15 cellular contexts compared by ENCODE assay signal in genomic region chr3:12229896-12230295, GRCh38. TPM values are rescaled to one million over a fixed set of nuclear protein-coding genes. Genes with fewer than 3 reads are reported as not detected.
DNase-seq lines count a peak whose midpoint lies in the region; ATAC-seq, FAIRE-seq and TF ChIP-seq lines count a peak whose summit lies in the region.
"Had no signal": no experiment of that assay in that cellular context is flagged by ENCODE, and none has a peak within 500 bp of the region (broad histone marks: within the 10 kb centered on the region; RNA-seq: fewer than 3 reads in every experiment).

No MANE protein-coding gene starts in this region.

- no peak for FAIRE-seq in small intestine (lab: Jason Lieb, UNC)
- FAIRE-seq: G401.6, GM12892 had no signal

- H3K79me2 ChIP-seq in PC-3 (ENCODE audit: low read length) = no peaks in the 10 kb centered on the region

- peak overlapping the region; percentile 94 for H3K27ac ChIP-seq in PC-3 (ENCODE audit: low read length)
- no peak overlapping the region for H3K27ac ChIP-seq in small intestine (ENCODE audit: low read depth in 1 of 2, low read length in 1 of 2)
- H3K27ac ChIP-seq in psoas muscle = no peak overlapping the region
- H3K27ac ChIP-seq: gastroesophageal sphincter had no signal

- H4K20me1 ChIP-seq in PC-3 (ENCODE audit: low read length) = no peaks in the 10 kb centered on the region

- WGBS in small intestine, 3 donors = 21 to 64% (median 47%) methylated on average over 9 of the region's 9 CpGs
- 86 to 89% (median 88%) methylated on average over 9 of the region's 9 CpGs for WGBS in psoas muscle, 3 donors

- H3K4me2 ChIP-seq in PC-3 (ENCODE audit: low read length) = peak overlapping the region; percentile 64
- H3K4me2 ChIP-seq: GM23338 had no signal

- no peaks in the 10 kb centered on the region for H3K9me2 ChIP-seq in PC-3 (replicated peaks; ENCODE audit: low read length)

- H3K4me3 ChIP-seq in PC-3 (ENCODE audit: low read length) = no peak overlapping the region
- no peak overlapping the region for H3K4me3 ChIP-seq in small intestine (ENCODE audit: low read depth in 1 of 2, low read length in 2 of 2)
- no peak overlapping the region for H3K4me3 ChIP-seq in psoas muscle
- H3K4me3 ChIP-seq: gastroesophageal sphincter, GM23338 had no signal

- no peaks in the 10 kb centered on the region for H3K36me3 ChIP-seq in PC-3 (ENCODE audit: low read depth, low read length)
- no peaks in the 10 kb centered on the region for H3K36me3 ChIP-seq in small intestine (ENCODE audit: control insufficient read depth in 2 of 2, insufficient read depth in 2 of 2, low read length in 2 of 2)
- no peaks in the 10 kb centered on the region for H3K36me3 ChIP-seq in psoas muscle (ENCODE audit: insufficient read depth in 1 of 2, low read depth in 1 of 2)
- H3K36me3 ChIP-seq: gastroesophageal sphincter had no signal

- ATAC-seq in PC-3 = peak; percentile 92
- ATAC-seq in esophagus mucosa = peak; percentile 97
- ATAC-seq in psoas muscle = no peak
- ATAC-seq: activated CD4-positive, CD25-positive, alpha-beta regulatory T cell treated with anti-CD3 and anti-CD28 coated beads, Interleukin-2, amount 50 U/mL, for 24 hours; gastroesophageal sphincter; GM23338; stimulated activated naive CD8-positive, alpha-beta T cell treated with anti-CD3 and anti-CD28 coated beads, Interleukin-15, Interleukin-2, amounts not matched to agents 100 U/mL and 50 U/mL, for 24 hours had no signal

- intact Hi-C loops in PC-3 (cut with micrococcal nuclease) = loop anchor here (2.0 kb wide), 1 partner anchor 59 kb away; the partner anchor contains the start of gene PPARG
- intact Hi-C loops in psoas muscle (cut with DNase I) = no loop called here

- DNase-seq in DMS153 treated with DMSO at 0.1 percent for 48 hours (lab: John Stamatoyannopoulos, UW; ENCODE audit: unreplicated experiment) = peak; percentile 24
- DNase-seq in PC-3 = peak; percentile 94
- peak; percentile 82 for DNase-seq in small intestine
- no peak for DNase-seq in cerebellum (ENCODE audit: low spot score)
- DNase-seq in NCI-H446 (lab: John Stamatoyannopoulos, UW) = no peak
- DNase-seq in T-helper 2 cell = no peak
- no peak for DNase-seq in psoas muscle
- DNase-seq: NCI-H1694; stimulated activated naive CD8-positive, alpha-beta T cell treated with anti-CD3 and anti-CD28 coated beads, Interleukin-15, Interleukin-2, amounts not matched to agents 100 U/mL and 50 U/mL, for 24 hours had no signal

- no TSS peak for BruUV-seq in PC-3 (replicated peaks; lab: Mats Ljungman, UMichigan)

- TF ChIP-seq CTCF in PC-3 (conservative IDR thresholded peaks at IDR 0.05; ENCODE audit: low read depth, low read length) = no peak
- TF ChIP-seq CTCF in psoas muscle (IDR thresholded peaks at IDR 0.05) = no peak

- no peaks in the 10 kb centered on the region for H3K27me3 ChIP-seq in PC-3 (ENCODE audit: low read length)
- H3K27me3 ChIP-seq in small intestine (ENCODE audit: control insufficient read depth in 2 of 2, insufficient read depth in 2 of 2, low read length in 2 of 2) = no peaks in the 10 kb centered on the region
- H3K27me3 ChIP-seq in psoas muscle (ENCODE audit: insufficient read depth in 3 of 3, low read length in 2 of 3) = peaks cover 2 to 9% (median 5%) of the 10 kb centered on the region in 3 donors

- peak overlapping the region; percentile 66 for H3K9ac ChIP-seq in PC-3 (ENCODE audit: low read length)

- H3K9me3 ChIP-seq in PC-3 (ENCODE audit: low read length) = no peaks in the 10 kb centered on the region
- no peaks in the 10 kb centered on the region for H3K9me3 ChIP-seq in small intestine (ENCODE audit: control insufficient read depth, low read depth)
- H3K9me3 ChIP-seq in psoas muscle = no peaks in the 10 kb centered on the region
- H3K9me3 ChIP-seq: gastroesophageal sphincter had no signal

- CTCF ChIA-PET in PC-3 (lab: Charles Lee) = interaction anchor here (0.6 to 1.0 kb wide), 3 partner anchors 35 to 764 kb away, joined by 3 read pairs; no protein-coding TSS in a partner anchor

- H2AFZ ChIP-seq in PC-3 (ENCODE audit: low read length) = peak overlapping the region; percentile 66
- H2AFZ ChIP-seq: GM23338 had no signal

- H3K4me1 ChIP-seq in PC-3 (ENCODE audit: insufficient read depth, low read length) = peaks cover 49% of the 10 kb centered on the region
- peaks cover 2% of the 10 kb centered on the region in 2 donors for H3K4me1 ChIP-seq in small intestine (ENCODE audit: control insufficient read depth in 2 of 2, insufficient read depth in 1 of 2, low read depth in 1 of 2, low read length in 1 of 2)
- no peaks in the 10 kb centered on the region for H3K4me1 ChIP-seq in psoas muscle

- no peaks in the 10 kb centered on the region for H3F3A ChIP-seq in PC-3 (ENCODE audit: low read length, unreplicated experiment)

- POLR2A ChIA-PET in PC-3 (lab: Charles Lee; ENCODE audit: unreplicated experiment) = no interaction called here

RNA-seq across cellular contexts. Expression of gene PPARG, which starts 59.0 kb away (rescaled TPM):
- 208 and 250 TPM in 2 replicates for total RNA-seq in PC-3 (2014; rRNA removed)
- total RNA-seq in esophagus mucosa = 13.3 TPM
- 10 to 100 TPM; 21.3 to 40.3 (median 39.8) TPM for polyA plus RNA-seq in small intestine
- total RNA-seq in cerebellum = 2.7 TPM
- 1 to 10 TPM; 3.6 to 6.8 (median 5.1) TPM for total RNA-seq in psoas muscle
- polyA plus RNA-seq in psoas muscle = 1 to 10 TPM; 3.1 to 5.1 (median 3.5) TPM

Comparison
In these comparisons a context has a peak if more than half of its experiments do, and no peak if none do; other contexts are left out.
1. DNase-seq: peak in DMS153 treated with DMSO at 0.1 percent for 48 hours (single experiment), PC-3 (single experiment) and small intestine (single experiment); none in cerebellum (single experiment), NCI-H446 (0 of 2), T-helper 2 cell (0 of 5) and psoas muscle (0 of 2).
2. ATAC-seq: peak in PC-3 (single experiment) and esophagus mucosa (single experiment); none in psoas muscle (0 of 4).
3. RNA of gene PPARG, which starts 59.0 kb away (total RNA-seq): 208 to 250 TPM in PC-3; 13.3 TPM in esophagus mucosa (single experiment), 3.6 to 6.8 TPM in psoas muscle and 2.7 TPM in cerebellum (single experiment); every median in the first group is over 10 times any median in the second.